ENCODE assay signal across 8 cellular contexts in the genomic region with DNA sequence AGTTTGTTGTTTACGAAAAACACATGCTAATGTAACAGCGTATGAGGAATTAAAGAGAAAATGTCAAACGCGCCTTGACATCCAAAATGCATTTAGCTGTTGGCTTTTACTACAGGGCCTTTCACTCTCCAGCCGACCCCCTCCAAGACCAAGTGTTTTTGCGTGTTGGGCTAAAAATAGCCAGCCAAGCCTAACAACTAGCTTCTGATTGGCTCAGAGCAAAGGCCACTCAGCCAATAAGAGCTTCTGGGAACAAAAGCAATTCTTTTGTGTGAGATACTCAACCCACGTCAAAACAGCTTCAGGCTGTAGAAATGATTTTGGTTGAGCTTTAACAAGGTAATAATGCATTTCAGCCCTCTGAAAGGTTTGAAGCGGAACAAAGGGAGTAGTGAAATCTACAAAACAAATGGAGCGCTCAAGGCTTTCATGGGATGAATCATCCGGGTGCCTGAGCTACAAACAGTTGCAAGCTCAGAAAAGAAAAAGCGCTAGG.
A peak's percentile ranks its signal among the peaks of the same experiment; 100 is the strongest.
DNase-seq lines count a peak whose midpoint lies in the region; ATAC-seq and TF ChIP-seq lines count a peak whose summit lies in the region.

No MANE protein-coding gene starts in this region.

- no peaks in the 10 kb centered on the region for H3K9me3 ChIP-seq in right cardiac atrium (ENCODE audit: control insufficient read depth, low read length)

- peak overlapping the region; percentile 37 for H3K27ac ChIP-seq in right cardiac atrium (ENCODE audit: low read length)

- peak; percentile 87 for ATAC-seq in activated CD4-positive, alpha-beta T cell treated with anti-CD3 and anti-CD28 coated beads for 36 hours
- ATAC-seq in right cardiac atrium, result peak; percentile 94 to 95

- H3K4me3 Mint-ChIP-seq in activated CD4-positive, alpha-beta T cell treated with anti-CD3 and anti-CD28 coated beads for 36 hours, result peak overlapping the region; percentile 70
- peak overlapping the region; percentile 78 for H3K4me3 Mint-ChIP-seq in progenitor cell of endocrine pancreas (ENCODE audit: low read depth)

- H3K4me3 ChIP-seq in HFF-Myc (replicated peaks; ENCODE audit: low read depth, low read length) (peak overlapping the region; percentile 43), astrocyte of the cerebellum (ENCODE audit: low read depth, low read length) (peak overlapping the region; percentile 43), right cardiac atrium (ENCODE audit: low read length) (peak overlapping the region; percentile 53)

- no peaks in the 10 kb centered on the region for H3K36me3 Mint-ChIP-seq in activated CD4-positive, alpha-beta T cell treated with anti-CD3 and anti-CD28 coated beads for 36 hours (ENCODE audit: low read depth)
- H3K36me3 Mint-ChIP-seq in progenitor cell of endocrine pancreas (ENCODE audit: insufficient read depth), result no peaks in the 10 kb centered on the region

- 10% methylated on average over 11 of the region's 11 CpGs for WGBS in right cardiac atrium

- TF ChIP-seq CTCF in HFF-Myc (IDR thresholded peaks at IDR 0.05; ENCODE audit: low read depth, low read length, missing control alignments) (no peak), astrocyte of the cerebellum (IDR thresholded peaks at IDR 0.05; ENCODE audit: low read depth, low read length, missing control alignments) (no peak), progenitor cell of endocrine pancreas (IDR thresholded peaks at IDR 0.05; ENCODE audit: unreplicated experiment) (no peak)

- in situ Hi-C loops in astrocyte of the cerebellum (cut with HindIII; ENCODE audit: low sequenced_read_pairs) (loop anchor here (5.0 to 25.0 kb wide), 2 partner anchors 431 to 1186 kb away; no protein-coding TSS in a partner anchor), KBM-7 (cut with MboI; ENCODE audit: low pct_unique_long_range_greater_than_20kb, low sequenced_read_pairs) (loop anchor here (25.0 kb wide), 1 partner anchor 1256 kb away; no protein-coding TSS in a partner anchor)

- H3K27me3 Mint-ChIP-seq in activated CD4-positive, alpha-beta T cell treated with anti-CD3 and anti-CD28 coated beads for 36 hours, result peaks cover 3% of the 10 kb centered on the region
- no peaks in the 10 kb centered on the region for H3K27me3 Mint-ChIP-seq in progenitor cell of endocrine pancreas

- CTCF ChIA-PET in activated CD4-positive, alpha-beta T cell treated with anti-CD3 and anti-CD28 coated beads for 36 hours (lab: Charles Lee), result interaction anchor here (0.7 to 2.4 kb wide), 50 partner anchors 8 to 1476 kb away, joined by 3 to 13 read pairs (median 4); a partner anchor contains a TSS

- no peak overlapping the region for H3K27ac Mint-ChIP-seq in activated CD4-positive, alpha-beta T cell treated with anti-CD3 and anti-CD28 coated beads for 36 hours
- H3K27ac Mint-ChIP-seq in progenitor cell of endocrine pancreas, result peak overlapping the region; percentile 97

- H3K4me1 ChIP-seq in right cardiac atrium (ENCODE audit: control insufficient read depth, insufficient read depth, low read length), result peaks cover 2% of the 10 kb centered on the region

- intact Hi-C loops in activated CD4-positive, alpha-beta T cell treated with anti-CD3 and anti-CD28 coated beads for 36 hours (cut with DNase I, micrococcal nuclease), result loop anchor here (5.0 to 10.0 kb wide), 5 partner anchors 196 to 766 kb away; a partner anchor contains a TSS
- intact Hi-C loops in right cardiac atrium (cut with DNase I), result loop anchor here (5.0 to 10.0 kb wide), 5 partner anchors 196 to 1263 kb away; a partner anchor contains a TSS

- peak; percentile 20 for DNase-seq in activated CD4-positive, alpha-beta T cell treated with anti-CD3 and anti-CD28 coated beads for 36 hours
- DNase-seq in activated CD4-positive, alpha-beta T cell treated with anti-CD3 and anti-CD28 coated beads, Interleukin-2, amount 50 U/mL, for 48 hours, result no peak
- DNase-seq in HFF-Myc (ENCODE audit: extremely low read depth, low read depth) (peak; percentile 82), NCI-H2029 treated with DMSO at 0.1 percent for 48 hours (lab: John Stamatoyannopoulos, UW) (peak; percentile 6), astrocyte of the cerebellum (ENCODE audit: low read depth) (peak; percentile 84), right cardiac atrium (peak; percentile 30 to 67 (median 53)), progenitor cell of endocrine pancreas (ENCODE audit: low spot score, unreplicated experiment) (peak; percentile 24), KBM-7 (no peak)

- H3K27me3 ChIP-seq in right cardiac atrium (ENCODE audit: control insufficient read depth, insufficient read depth), result no peaks in the 10 kb centered on the region

- no peaks in the 10 kb centered on the region for H3K9me3 Mint-ChIP-seq in activated CD4-positive, alpha-beta T cell treated with anti-CD3 and anti-CD28 coated beads for 36 hours (ENCODE audit: low read depth)
- H3K9me3 Mint-ChIP-seq in progenitor cell of endocrine pancreas (ENCODE audit: low read depth), result no peaks in the 10 kb centered on the region

- POLR2A ChIA-PET in activated CD4-positive, alpha-beta T cell treated with anti-CD3 and anti-CD28 coated beads for 36 hours (lab: Charles Lee), result interaction anchor here (0.7 to 1.0 kb wide), 3 partner anchors 493 to 837 kb away, joined by 3 to 5 read pairs (median 3); a partner anchor contains a TSS

- H3K4me1 Mint-ChIP-seq in activated CD4-positive, alpha-beta T cell treated with anti-CD3 and anti-CD28 coated beads for 36 hours, result peaks cover 7% of the 10 kb centered on the region
- H3K4me1 Mint-ChIP-seq in progenitor cell of endocrine pancreas (ENCODE audit: low read depth), result peaks cover 21% of the 10 kb centered on the region

Comparison
In these comparisons a context has a peak if more than half of its experiments do, and no peak if none do; other contexts are left out.
1. DNase-seq: peak in activated CD4-positive, alpha-beta T cell treated with anti-CD3 and anti-CD28 coated beads for 36 hours (single experiment), HFF-Myc (single experiment), NCI-H2029 treated with DMSO at 0.1 percent for 48 hours (single experiment), astrocyte of the cerebellum (single experiment), right cardiac atrium (3 of 3) and progenitor cell of endocrine pancreas (single experiment); none in activated CD4-positive, alpha-beta T cell treated with anti-CD3 and anti-CD28 coated beads, Interleukin-2, amount 50 U/mL, for 48 hours (0 of 2) and KBM-7 (single experiment).
2. Peak in every context shown above with its lines, with median percentiles within 50 percentile points of each other: H3K4me3 ChIP-seq.